ENCODE assay signal across 1 cellular context in the genomic region with DNA sequence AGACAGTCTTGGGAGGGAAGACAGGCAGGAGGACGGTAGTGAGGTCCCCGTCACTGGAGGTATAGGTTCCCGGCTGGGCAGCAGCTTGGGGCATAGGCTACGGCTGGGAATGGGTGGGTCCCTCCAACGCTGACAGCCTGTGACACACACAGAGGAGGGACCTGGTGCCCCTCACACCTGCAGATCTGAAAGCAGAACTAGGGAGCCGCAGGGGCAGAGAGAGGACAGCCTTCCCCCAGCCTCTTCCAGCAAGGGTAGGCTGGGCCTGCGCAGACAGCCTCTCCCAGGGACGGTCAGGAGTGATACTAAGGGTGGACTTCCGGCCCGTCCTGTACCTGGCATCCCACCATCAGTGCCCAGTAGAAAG.
TF ChIP-seq lines count a peak whose summit lies in the region.

No MANE protein-coding gene starts in this region.

TF ChIP-seq in IMR-90, 13 proteins besides CTCF, POLR2A, EP300 and RAD21:
- TF ChIP-seq CHD1 (IDR thresholded peaks at IDR 0.05; ENCODE audit: low read depth, low read length), result no peak
- TF ChIP-seq FOS (IDR thresholded peaks at IDR 0.05; ENCODE audit: low read depth, low read length), result no peak
- TF ChIP-seq MAFK (IDR thresholded peaks at IDR 0.05; ENCODE audit: low read depth, low read length), result no peak
- TF ChIP-seq, protein P1, sequence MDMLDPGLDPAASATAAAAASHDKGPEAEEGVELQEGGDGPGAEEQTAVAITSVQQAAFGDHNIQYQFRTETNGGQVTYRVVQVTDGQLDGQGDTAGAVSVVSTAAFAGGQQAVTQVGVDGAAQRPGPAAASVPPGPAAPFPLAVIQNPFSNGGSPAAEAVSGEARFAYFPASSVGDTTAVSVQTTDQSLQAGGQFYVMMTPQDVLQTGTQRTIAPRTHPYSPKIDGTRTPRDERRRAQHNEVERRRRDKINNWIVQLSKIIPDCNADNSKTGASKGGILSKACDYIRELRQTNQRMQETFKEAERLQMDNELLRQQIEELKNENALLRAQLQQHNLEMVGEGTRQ (IDR thresholded peaks at IDR 0.05; ENCODE audit: low read depth, low read length), result no peak
- TF ChIP-seq ELK1 (IDR thresholded peaks at IDR 0.05; ENCODE audit: borderline replicate concordance, low read depth, low read length), result no peak
- no peak for TF ChIP-seq NFE2L2 (IDR thresholded peaks at IDR 0.05; ENCODE audit: low read depth, low read length)
- TF ChIP-seq SMC3 (IDR thresholded peaks at IDR 0.05; ENCODE audit: low read depth, low read length), result no peak
- TF ChIP-seq MXI1 (IDR thresholded peaks at IDR 0.05; ENCODE audit: borderline replicate concordance, low read depth, low read length), result no peak
- TF ChIP-seq MAZ (IDR thresholded peaks at IDR 0.05; ENCODE audit: borderline replicate concordance, low read depth, low read length), result no peak
- no peak for TF ChIP-seq RFX5 (IDR thresholded peaks at IDR 0.05; ENCODE audit: low read depth, low read length)
- no peak for TF ChIP-seq BHLHE40 (IDR thresholded peaks at IDR 0.05; ENCODE audit: low read depth, low read length)
- TF ChIP-seq CEBPB (IDR thresholded peaks at IDR 0.05; ENCODE audit: low read depth, low read length), result no peak
- no peak for TF ChIP-seq RCOR1 (IDR thresholded peaks at IDR 0.05; ENCODE audit: insufficient replicate concordance, low read length)
